ENCODE assay signal across 1 cellular context in genomic region chr4:46586566-46586965, GRCh38.
TF ChIP-seq lines count a peak whose summit lies in the region.

No MANE protein-coding gene starts in this region.

TF ChIP-seq in GM23338, 12 proteins besides CTCF, POLR2A, EP300 and RAD21 (continued from another document):
- TF ChIP-seq, protein P1, sequence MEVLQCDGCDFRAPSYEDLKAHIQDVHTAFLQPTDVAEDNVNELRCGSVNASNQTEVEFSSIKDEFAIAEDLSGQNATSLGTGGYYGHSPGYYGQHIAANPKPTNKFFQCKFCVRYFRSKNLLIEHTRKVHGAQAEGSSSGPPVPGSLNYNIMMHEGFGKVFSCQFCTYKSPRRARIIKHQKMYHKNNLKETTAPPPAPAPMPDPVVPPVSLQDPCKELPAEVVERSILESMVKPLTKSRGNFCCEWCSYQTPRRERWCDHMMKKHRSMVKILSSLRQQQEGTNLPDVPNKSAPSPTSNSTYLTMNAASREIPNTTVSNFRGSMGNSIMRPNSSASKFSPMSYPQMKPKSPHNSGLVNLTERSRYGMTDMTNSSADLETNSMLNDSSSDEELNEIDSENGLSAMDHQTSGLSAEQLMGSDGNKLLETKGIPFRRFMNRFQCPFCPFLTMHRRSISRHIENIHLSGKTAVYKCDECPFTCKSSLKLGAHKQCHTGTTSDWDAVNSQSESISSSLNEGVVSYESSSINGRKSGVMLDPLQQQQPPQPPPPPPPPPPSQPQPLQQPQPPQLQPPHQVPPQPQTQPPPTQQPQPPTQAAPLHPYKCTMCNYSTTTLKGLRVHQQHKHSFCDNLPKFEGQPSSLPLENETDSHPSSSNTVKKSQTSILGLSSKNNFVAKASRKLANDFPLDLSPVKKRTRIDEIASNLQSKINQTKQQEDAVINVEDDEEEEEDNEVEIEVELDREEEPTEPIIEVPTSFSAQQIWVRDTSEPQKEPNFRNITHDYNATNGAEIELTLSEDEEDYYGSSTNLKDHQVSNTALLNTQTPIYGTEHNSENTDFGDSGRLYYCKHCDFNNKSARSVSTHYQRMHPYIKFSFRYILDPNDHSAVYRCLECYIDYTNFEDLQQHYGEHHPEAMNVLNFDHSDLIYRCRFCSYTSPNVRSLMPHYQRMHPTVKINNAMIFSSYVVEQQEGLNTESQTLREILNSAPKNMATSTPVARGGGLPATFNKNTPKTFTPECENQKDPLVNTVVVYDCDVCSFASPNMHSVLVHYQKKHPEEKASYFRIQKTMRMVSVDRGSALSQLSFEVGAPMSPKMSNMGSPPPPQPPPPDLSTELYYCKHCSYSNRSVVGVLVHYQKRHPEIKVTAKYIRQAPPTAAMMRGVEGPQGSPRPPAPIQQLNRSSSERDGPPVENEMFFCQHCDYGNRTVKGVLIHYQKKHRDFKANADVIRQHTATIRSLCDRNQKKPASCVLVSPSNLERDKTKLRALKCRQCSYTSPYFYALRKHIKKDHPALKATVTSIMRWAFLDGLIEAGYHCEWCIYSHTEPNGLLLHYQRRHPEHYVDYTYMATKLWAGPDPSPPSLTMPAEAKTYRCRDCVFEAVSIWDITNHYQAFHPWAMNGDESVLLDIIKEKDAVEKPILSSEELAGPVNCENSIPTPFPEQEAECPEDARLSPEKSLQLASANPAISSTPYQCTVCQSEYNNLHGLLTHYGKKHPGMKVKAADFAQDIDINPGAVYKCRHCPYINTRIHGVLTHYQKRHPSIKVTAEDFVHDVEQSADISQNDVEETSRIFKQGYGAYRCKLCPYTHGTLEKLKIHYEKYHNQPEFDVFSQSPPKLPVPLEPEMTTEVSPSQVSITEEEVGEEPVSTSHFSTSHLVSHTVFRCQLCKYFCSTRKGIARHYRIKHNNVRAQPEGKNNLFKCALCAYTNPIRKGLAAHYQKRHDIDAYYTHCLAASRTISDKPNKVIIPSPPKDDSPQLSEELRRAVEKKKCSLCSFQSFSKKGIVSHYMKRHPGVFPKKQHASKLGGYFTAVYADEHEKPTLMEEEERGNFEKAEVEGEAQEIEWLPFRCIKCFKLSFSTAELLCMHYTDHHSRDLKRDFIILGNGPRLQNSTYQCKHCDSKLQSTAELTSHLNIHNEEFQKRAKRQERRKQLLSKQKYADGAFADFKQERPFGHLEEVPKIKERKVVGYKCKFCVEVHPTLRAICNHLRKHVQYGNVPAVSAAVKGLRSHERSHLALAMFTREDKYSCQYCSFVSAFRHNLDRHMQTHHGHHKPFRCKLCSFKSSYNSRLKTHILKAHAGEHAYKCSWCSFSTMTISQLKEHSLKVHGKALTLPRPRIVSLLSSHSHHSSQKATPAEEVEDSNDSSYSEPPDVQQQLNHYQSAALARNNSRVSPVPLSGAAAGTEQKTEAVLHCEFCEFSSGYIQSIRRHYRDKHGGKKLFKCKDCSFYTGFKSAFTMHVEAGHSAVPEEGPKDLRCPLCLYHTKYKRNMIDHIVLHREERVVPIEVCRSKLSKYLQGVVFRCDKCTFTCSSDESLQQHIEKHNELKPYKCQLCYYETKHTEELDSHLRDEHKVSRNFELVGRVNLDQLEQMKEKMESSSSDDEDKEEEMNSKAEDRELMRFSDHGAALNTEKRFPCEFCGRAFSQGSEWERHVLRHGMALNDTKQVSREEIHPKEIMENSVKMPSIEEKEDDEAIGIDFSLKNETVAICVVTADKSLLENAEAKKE (CRISPR knock-in tag; IDR thresholded peaks at IDR 0.05), result no peak
TF ChIP-seq in GM23338: peak in this region for 0.
